In genomic region chr3:53348118-53348517, GRCh38 we compare ENCODE assay signal across 8 cellular contexts. TPM values are rescaled to one million over a fixed set of nuclear protein-coding genes. Genes with fewer than 3 reads are reported as not detected.
DNase-seq lines count a peak whose midpoint lies in the region; ATAC-seq and TF ChIP-seq lines count a peak whose summit lies in the region.
"Not testable (repeated sequence)": the region's sequence is repeated elsewhere in the genome, so short reads cannot be mapped to it uniquely, and the experiment has no call there.

No MANE protein-coding gene starts in this region.

- not testable (repeated sequence) for H3K9me3 ChIP-seq in OCI-LY1 (ENCODE audit: low read length); cardiac muscle cell (ENCODE audit: low read depth); mucosa of descending colon; vagina

- H3K27me3 Mint-ChIP-seq in activated T-cell treated with anti-CD3 and anti-CD28 coated beads, Interleukin-2, amount 50 U/mL, for 4 hours (ENCODE audit: low read depth); chondrocyte (ENCODE audit: low read depth): not testable (repeated sequence)

- intact Hi-C loops in mucosa of descending colon (cut with DNase I, micrococcal nuclease); vagina (cut with DNase I): not testable (repeated sequence)

- TF ChIP-seq POLR2A in vagina (IDR thresholded peaks at IDR 0.05), result not testable (repeated sequence)

- H3K79me2 ChIP-seq in OCI-LY1 (ENCODE audit: insufficient read depth, low read length), result peaks cover 32% of the 10 kb centered on the region

- peak overlapping the region; percentile 75 for H3K4me2 ChIP-seq in OCI-LY1 (ENCODE audit: low read length)

- not testable (repeated sequence) for H3K9me3 Mint-ChIP-seq in activated T-cell treated with anti-CD3 and anti-CD28 coated beads, Interleukin-2, amount 50 U/mL, for 4 hours; chondrocyte (ENCODE audit: low read depth)

- not testable (repeated sequence) for H3K36me3 Mint-ChIP-seq in activated T-cell treated with anti-CD3 and anti-CD28 coated beads, Interleukin-2, amount 50 U/mL, for 4 hours (ENCODE audit: insufficient read depth); chondrocyte (ENCODE audit: low read depth)

- H3K9ac ChIP-seq in OCI-LY1 (ENCODE audit: low read length), result peak overlapping the region; percentile 78

- TF ChIP-seq CTCF in GM06990 (IDR thresholded peaks at IDR 0.05; ENCODE audit: insufficient read depth, low read length, poor library complexity, severe bottlenecking); OCI-LY1 (IDR thresholded peaks at IDR 0.05; ENCODE audit: low read length); chondrocyte (IDR thresholded peaks at IDR 0.05); cardiac muscle cell (IDR thresholded peaks at IDR 0.05; ENCODE audit: low read depth, low read length); mucosa of descending colon (IDR thresholded peaks at IDR 0.05); vagina (IDR thresholded peaks at IDR 0.05): not testable (repeated sequence)

- H4K20me1 ChIP-seq in OCI-LY1 (ENCODE audit: insufficient read depth, low read length), result not testable (repeated sequence)

- peak overlapping the region; percentile 98 for H2AFZ ChIP-seq in OCI-LY1 (ENCODE audit: low read length)

- not testable (repeated sequence) for H3K9me2 ChIP-seq in OCI-LY1 (ENCODE audit: low read depth, low read length)

- H3F3A ChIP-seq in OCI-LY1 (ENCODE audit: insufficient read depth, low read length), result not testable (repeated sequence)

- H3K4me3 Mint-ChIP-seq in activated T-cell treated with anti-CD3 and anti-CD28 coated beads, Interleukin-2, amount 50 U/mL, for 4 hours, result peak overlapping the region; percentile 98
- H3K4me3 Mint-ChIP-seq in chondrocyte (ENCODE audit: unreplicated experiment), result peak overlapping the region; percentile 96

- not testable (repeated sequence) for ATAC-seq in activated T-cell treated with anti-CD3 and anti-CD28 coated beads, Interleukin-2, amount 50 U/mL, for 4 hours; mucosa of descending colon

- H3K36me3 ChIP-seq in GM06990 (ENCODE audit: control insufficient read depth, insufficient read depth, low read length); OCI-LY1 (ENCODE audit: insufficient read depth, low read length); cardiac muscle cell; mucosa of descending colon (ENCODE audit: low read depth); vagina: not testable (repeated sequence)

- not testable (repeated sequence) for DNase-seq in GM06990 (ENCODE audit: extremely low read depth, insufficient read length); activated T-cell treated with anti-CD3 and anti-CD28 coated beads, Interleukin-2, amount 50 U/mL, for 4 hours; chondrocyte (ENCODE audit: low spot score); cardiac muscle cell (ENCODE audit: low read depth in 1 of 2, low spot score in 1 of 2); skeletal muscle cell (ENCODE audit: low read depth); vagina (ENCODE audit: extremely low spot score in 2 of 2)
- DNase-seq in mucosa of descending colon, result peak in 2 of 3 donors; percentile 28 to 46

- peaks cover 24% of the 10 kb centered on the region for H3K4me1 ChIP-seq in OCI-LY1 (ENCODE audit: insufficient read depth, low read length, severe bottlenecking)
- H3K4me1 ChIP-seq in cardiac muscle cell (ENCODE audit: low read depth), result peaks cover 31% of the 10 kb centered on the region
- peaks cover 15% of the 10 kb centered on the region for H3K4me1 ChIP-seq in mucosa of descending colon (ENCODE audit: low read depth)
- H3K4me1 ChIP-seq in vagina, result peaks cover 32% of the 10 kb centered on the region

- not testable (repeated sequence) for H3K27me3 ChIP-seq in GM06990 (replicated peaks; ENCODE audit: control insufficient read depth, insufficient read depth, low read length); OCI-LY1 (ENCODE audit: insufficient read depth, low read length); cardiac muscle cell; vagina

- H3K27ac Mint-ChIP-seq in chondrocyte (ENCODE audit: unreplicated experiment), result peak overlapping the region; percentile 100

- H3K27ac ChIP-seq in OCI-LY1 (ENCODE audit: low read depth, low read length, poor library complexity, severe bottlenecking), result not testable (repeated sequence)
- H3K27ac ChIP-seq in cardiac muscle cell, result peak overlapping the region; percentile 98
- H3K27ac ChIP-seq in vagina, result peak overlapping the region; percentile 94

- H3K4me1 Mint-ChIP-seq in activated T-cell treated with anti-CD3 and anti-CD28 coated beads, Interleukin-2, amount 50 U/mL, for 4 hours (ENCODE audit: low read depth), result peaks cover 28% of the 10 kb centered on the region
- H3K4me1 Mint-ChIP-seq in chondrocyte (ENCODE audit: low read depth), result peaks cover 28% of the 10 kb centered on the region

- peak overlapping the region; percentile 95 for H3K4me3 ChIP-seq in GM06990 (replicated peaks; ENCODE audit: low read depth, low read length)
- H3K4me3 ChIP-seq in OCI-LY1 (ENCODE audit: low read depth, low read length, poor library complexity, severe bottlenecking), result peak overlapping the region; percentile 92
- H3K4me3 ChIP-seq in cardiac muscle cell, result peak overlapping the region; percentile 86
- H3K4me3 ChIP-seq in mucosa of descending colon, result not testable (repeated sequence)
- peak overlapping the region; percentile 96 for H3K4me3 ChIP-seq in skeletal muscle cell (ENCODE audit: low read depth, low read length)
- peak overlapping the region; percentile 99 for H3K4me3 ChIP-seq in vagina

RNA-seq across cellular contexts. Expression of gene DCP1A, which starts 0.8 kb away (rescaled TPM):
- 10 to 100 TPM; 53.6 to 62.8 (median 61.5) TPM for total RNA-seq in activated T-cell treated with anti-CD3 and anti-CD28 coated beads, Interleukin-2, amount 50 U/mL, for 4 hours
- total RNA-seq in chondrocyte, result 15.6 to 17.7 TPM (median 17.2 TPM) in 3 replicates
- 23.0 and 34.3 TPM in 2 replicates for total RNA-seq in cardiac muscle cell
- polyA plus RNA-seq in cardiac muscle cell, result 67.0 and 107 TPM in 2 replicates
- 10 to 100 TPM; 20.7 to 28.2 (median 21.3) TPM for total RNA-seq in mucosa of descending colon
- total RNA-seq in vagina, result 32.9 TPM
